ENCODE assay signal across 8 cellular contexts in genomic region chr9:35070823-35071813, GRCh38. TPM values are rescaled to one million over a fixed set of nuclear protein-coding genes. Genes with fewer than 3 reads are reported as not detected.
DNase-seq lines count a peak whose midpoint lies in the region; ATAC-seq and TF ChIP-seq lines count a peak whose summit lies in the region.

No MANE protein-coding gene starts in this region.

- no peaks in the 10 kb centered on the region for H3K27me3 ChIP-seq in SJSA1 (replicated peaks)
- H3K27me3 ChIP-seq in prostate gland (replicated peaks; ENCODE audit: insufficient read depth): no peaks in the 10 kb centered on the region

- intact Hi-C loops in prostate gland (cut with DNase I): no loop called here

- under 1% methylated on average over 20 of the region's 20 CpGs for WGBS in prostate gland

- H3K4me1 ChIP-seq in SJSA1 (replicated peaks): peaks cover 16% of the 10 kb centered on the region
- peaks cover 14% of the 10 kb centered on the region for H3K4me1 ChIP-seq in prostate gland (replicated peaks)

- ATAC-seq in GM19023 (IDR thresholded peaks at IDR 0.05; ENCODE audit: unreplicated experiment) (no peak), HG03045 (IDR thresholded peaks at IDR 0.05; ENCODE audit: unreplicated experiment) (no peak)

- peak; percentile 28 for DNase-seq in DMS79 treated with DMSO at 0.1 percent for 48 hours (lab: John Stamatoyannopoulos, UW)
- DNase-seq in DMS79 (lab: John Stamatoyannopoulos, UW): no peak
- DNase-seq in SJSA1 (ENCODE audit: low read depth in 1 of 2, low spot score in 2 of 2): peak in 1 of 2 experiments; percentile 1
- DNase-seq in fibroblast of peridontal ligament (ENCODE audit: extremely low read depth): peak; percentile 18
- no peak for DNase-seq in prostate gland (ENCODE audit: low spot score)
- DNase-seq in NCI-H1417 (lab: John Stamatoyannopoulos, UW): no peak

- TF ChIP-seq POLR2A in prostate gland (IDR thresholded peaks at IDR 0.05): no peak

- H3K9me3 ChIP-seq in SJSA1 (replicated peaks): no peaks in the 10 kb centered on the region
- no peaks in the 10 kb centered on the region for H3K9me3 ChIP-seq in prostate gland

- peak overlapping the region; percentile 98 for H3K27ac ChIP-seq in SJSA1
- peak overlapping the region; percentile 97 to 99 for H3K27ac ChIP-seq in prostate gland

- TF ChIP-seq CTCF in prostate gland (IDR thresholded peaks at IDR 0.05): no peak

- H3K4me3 ChIP-seq in SJSA1: peak overlapping the region; percentile 94
- peak overlapping the region; percentile 96 to 97 for H3K4me3 ChIP-seq in prostate gland

- H3K36me3 ChIP-seq in SJSA1: peaks cover 61% of the 10 kb centered on the region
- peaks cover 6 to 20% of the 10 kb centered on the region in 2 donors for H3K36me3 ChIP-seq in prostate gland

RNA-seq across cellular contexts. Expression of gene VCP, which starts 1.3 kb away (rescaled TPM):
- 206 and 209 TPM in 2 replicates for total RNA-seq in SJSA1 (2014; rRNA removed; shearing (Covaris generic))
- total RNA-seq in prostate gland: 100 to 1,000 TPM; 161 to 180 TPM

RNA-seq across cellular contexts. Expression of gene FANCG, which starts 8.6 kb away (rescaled TPM):
- 22.8 and 26.1 TPM in 2 replicates for total RNA-seq in SJSA1 (2014; rRNA removed; shearing (Covaris generic))
- total RNA-seq in prostate gland: 10 to 100 TPM; 12.9 to 16.8 TPM

RNA-seq across cellular contexts. Expression of gene PIGO, which starts 25.3 kb away (rescaled TPM):
- 7.1 and 10.6 TPM in 2 replicates for total RNA-seq in SJSA1 (2014; rRNA removed; shearing (Covaris generic))
- 10 to 100 TPM; 29.9 to 30.7 TPM for total RNA-seq in prostate gland

RNA-seq across cellular contexts. Expression of gene STOML2, which starts 31.8 kb away (rescaled TPM):
- 73.3 and 75.4 TPM in 2 replicates for total RNA-seq in SJSA1 (2014; rRNA removed; shearing (Covaris generic))
- 100 to 1,000 TPM; 100 to 114 TPM for total RNA-seq in prostate gland

RNA-seq across cellular contexts. Expression of gene ATOSB, which starts 44.5 kb away (rescaled TPM):
- total RNA-seq in SJSA1 (2014; rRNA removed; shearing (Covaris generic)): 3.1 and 5.7 TPM in 2 replicates
- 10 to 100 TPM; 15.9 to 21.3 TPM for total RNA-seq in prostate gland

Comparison
In these comparisons a context has a peak if more than half of its experiments do, and no peak if none do; other contexts are left out.
1. DNase-seq: peak in DMS79 treated with DMSO at 0.1 percent for 48 hours (single experiment) and fibroblast of peridontal ligament (single experiment); none in DMS79 (single experiment), prostate gland (single experiment) and NCI-H1417 (0 of 3).